ENCODE assay signal across 26 cellular contexts in genomic region chr2:150230616-150231015, GRCh38.
"Had no signal": no experiment of that assay in that cellular context is flagged by ENCODE, and none has a peak within 500 bp of the region (broad histone marks: within the 10 kb centered on the region; RNA-seq: fewer than 3 reads in every experiment).

No MANE protein-coding gene starts in this region.

- H3K27me3 ChIP-seq: colonic mucosa, esophagus muscularis mucosa, gastrocnemius medialis, heart right ventricle, left lung had no signal

- ATAC-seq: effector memory CD8-positive, alpha-beta T cell; gastrocnemius medialis; heart right ventricle; left cardiac atrium; left lung; left ventricle myocardium superior; lower lobe of right lung; naive thymus-derived CD8-positive, alpha-beta T cell had no signal

- FAIRE-seq: endometrium, islet of Langerhans, keratinocyte had no signal

- H3K4me3 Mint-ChIP-seq: dendritic cell treated with granulocyte-macrophage colony-stimulating factor and Interleukin-4, amounts not matched to agents 40 ng/mL and 50 ng/mL, for 4 days; effector memory CD8-positive, alpha-beta T cell; endodermal cell; mesothelial cell of epicardium; naive B cell; naive thymus-derived CD8-positive, alpha-beta T cell had no signal

- H3K4me1 ChIP-seq: colonic mucosa, esophagus muscularis mucosa, gastrocnemius medialis, left lung, lower lobe of right lung had no signal

- H3K4me3 ChIP-seq: colonic mucosa, esophagus muscularis mucosa, gastrocnemius medialis, heart right ventricle, left lung, lower lobe of right lung, mucosa of descending colon had no signal

- H3K36me3 Mint-ChIP-seq: mesothelial cell of epicardium; naive B cell; naive thymus-derived CD8-positive, alpha-beta T cell had no signal

- H3K9me3 ChIP-seq: colonic mucosa, esophagus muscularis mucosa, gastrocnemius medialis, heart right ventricle, left lung, lower lobe of right lung, mucosa of descending colon had no signal

- H3K36me3 ChIP-seq: colonic mucosa, esophagus muscularis mucosa, gastrocnemius medialis, heart right ventricle, left lung, lower lobe of right lung had no signal

- H3K27me3 Mint-ChIP-seq: dendritic cell treated with granulocyte-macrophage colony-stimulating factor and Interleukin-4, amounts not matched to agents 40 ng/mL and 50 ng/mL, for 4 days; effector memory CD8-positive, alpha-beta T cell; naive B cell; naive thymus-derived CD8-positive, alpha-beta T cell had no signal

- DNase-seq: colonic mucosa; cortex of kidney; effector CD8-positive, alpha-beta T cell; effector memory CD8-positive, alpha-beta T cell; endodermal cell; foreskin fibroblast; foreskin melanocyte; gastrocnemius medialis; glutamatergic neuron; head of caudate nucleus; heart right ventricle; hippocampal formation; left cardiac atrium; left lung; left ventricle myocardium superior; lower lobe of right lung; mesenchymal stem cell; mucosa of descending colon; naive B cell; naive thymus-derived CD8-positive, alpha-beta T cell had no signal

- H3K27ac Mint-ChIP-seq: dendritic cell treated with granulocyte-macrophage colony-stimulating factor and Interleukin-4, amounts not matched to agents 40 ng/mL and 50 ng/mL, for 4 days; effector memory CD8-positive, alpha-beta T cell; endodermal cell; mesothelial cell of epicardium; naive B cell; naive thymus-derived CD8-positive, alpha-beta T cell had no signal

- H3K27ac ChIP-seq: colonic mucosa, esophagus muscularis mucosa, gastrocnemius medialis, heart right ventricle, left lung, lower lobe of right lung had no signal

- H3K4me1 Mint-ChIP-seq: endodermal cell; naive B cell; naive thymus-derived CD8-positive, alpha-beta T cell had no signal

- H3K9me3 Mint-ChIP-seq: dendritic cell treated with granulocyte-macrophage colony-stimulating factor and Interleukin-4, amounts not matched to agents 40 ng/mL and 50 ng/mL, for 4 days; endodermal cell; mesothelial cell of epicardium had no signal
